ENCODE assay signal across 1 cellular context in genomic region chr1:156751724-156752481, GRCh38.
A peak's percentile ranks its signal among the peaks of the same experiment; 100 is the strongest.
TF ChIP-seq lines count a peak whose summit lies in the region.

No MANE protein-coding gene starts in this region.

TF ChIP-seq in GM12878, 131 proteins besides CTCF, POLR2A, EP300 and RAD21 (continued from another document and continues in another):
- TF ChIP-seq SIX5 (IDR thresholded peaks at IDR 0.05; ENCODE audit: low read depth, low read length, severe bottlenecking) (peak; percentile 37), REST (IDR thresholded peaks at IDR 0.05; ENCODE audit: low read depth, low read length) (no peak), LARP7 (IDR thresholded peaks at IDR 0.05) (peak; percentile 62; the same call in 1 of the 2 replicates), PAX8 (IDR thresholded peaks at IDR 0.05) (no peak), PML (IDR thresholded peaks at IDR 0.05; ENCODE audit: low read length) (no peak), RELA (IDR thresholded peaks at IDR 0.05; ENCODE audit: borderline replicate concordance, partially characterized antibody) (peak; percentile 35), ELK1 (IDR thresholded peaks at IDR 0.05; ENCODE audit: low read depth, low read length) (no peak), CREB1 (IDR thresholded peaks at IDR 0.05; ENCODE audit: low read depth) (no peak), KLF5 (IDR thresholded peaks at IDR 0.05; ENCODE audit: partially characterized antibody) (peak; percentile 38), GABPA (IDR thresholded peaks at IDR 0.05; ENCODE audit: low read depth) (no peak), ZZZ3 (IDR thresholded peaks at IDR 0.05; ENCODE audit: control insufficient read depth, insufficient read length, low read depth) (no peak), FOXM1 (IDR thresholded peaks at IDR 0.05; ENCODE audit: low read depth, low read length) (no peak), ZBTB4 (CRISPR knock-in tag; IDR thresholded peaks at IDR 0.05) (no peak), ZNF384 (IDR thresholded peaks at IDR 0.05; ENCODE audit: borderline replicate concordance, low read depth, low read length) (no peak), FOXK2 (IDR thresholded peaks at IDR 0.05) (no peak), SREBF1 (IDR thresholded peaks at IDR 0.05; ENCODE audit: low read length) (no peak), RFX5 (IDR thresholded peaks at IDR 0.05; ENCODE audit: low read depth, low read length) (no peak), CHD1 (IDR thresholded peaks at IDR 0.05; ENCODE audit: low read depth, low read length) (0 out of 2 replicates have a peak, but pooled peaks have one; percentile 18), EZH2 (IDR thresholded peaks at IDR 0.05; ENCODE audit: borderline replicate concordance, control insufficient read depth, low read depth, low read length) (no peak), SRF (IDR thresholded peaks at IDR 0.05; ENCODE audit: low read depth in 2 of 2, low read length in 2 of 2) (peak; percentile 90 to 98), ASH2L (IDR thresholded peaks at IDR 0.05; ENCODE audit: borderline replicate concordance, low read depth) (0 out of 2 replicates have a peak, but pooled peaks have one; percentile 27), ZNF217 (IDR thresholded peaks at IDR 0.05) (no peak), ZBED1 (IDR thresholded peaks at IDR 0.05; ENCODE audit: borderline replicate concordance) (no peak; the same call in 1 of the 2 replicates), GATAD2B (conservative IDR thresholded peaks at IDR 0.05; ENCODE audit: low read depth) (peak; percentile 49; the same call in 1 of the 2 replicates), MEF2B (IDR thresholded peaks at IDR 0.05; ENCODE audit: partially characterized antibody, poor library complexity, severe bottlenecking) (no peak), NBN (IDR thresholded peaks at IDR 0.05) (no peak), FOS (IDR thresholded peaks at IDR 0.05; ENCODE audit: borderline replicate concordance, extremely low read depth, insufficient read length) (no peak), JUND (IDR thresholded peaks at IDR 0.05; ENCODE audit: low read depth, low read length) (no peak), ZBTB33 (IDR thresholded peaks at IDR 0.05) (no peak), YBX1 (IDR thresholded peaks at IDR 0.05) (no peak), ATF2 (IDR thresholded peaks at IDR 0.05; ENCODE audit: low read length) (no peak), BMI1 (IDR thresholded peaks at IDR 0.05; ENCODE audit: borderline replicate concordance) (no peak), DPF2 (IDR thresholded peaks at IDR 0.05) (no peak; the same call in none of the 2 replicates), ATF3 (IDR thresholded peaks at IDR 0.05; ENCODE audit: borderline replicate concordance, extremely low read depth, low read depth, low read length) (no peak), RELB (IDR thresholded peaks at IDR 0.05; ENCODE audit: low read depth) (peak; percentile 87), EED (IDR thresholded peaks at IDR 0.05; ENCODE audit: low read depth) (no peak), JUNB (IDR thresholded peaks at IDR 0.05) (no peak)
- TF ChIP-seq, protein P1, sequence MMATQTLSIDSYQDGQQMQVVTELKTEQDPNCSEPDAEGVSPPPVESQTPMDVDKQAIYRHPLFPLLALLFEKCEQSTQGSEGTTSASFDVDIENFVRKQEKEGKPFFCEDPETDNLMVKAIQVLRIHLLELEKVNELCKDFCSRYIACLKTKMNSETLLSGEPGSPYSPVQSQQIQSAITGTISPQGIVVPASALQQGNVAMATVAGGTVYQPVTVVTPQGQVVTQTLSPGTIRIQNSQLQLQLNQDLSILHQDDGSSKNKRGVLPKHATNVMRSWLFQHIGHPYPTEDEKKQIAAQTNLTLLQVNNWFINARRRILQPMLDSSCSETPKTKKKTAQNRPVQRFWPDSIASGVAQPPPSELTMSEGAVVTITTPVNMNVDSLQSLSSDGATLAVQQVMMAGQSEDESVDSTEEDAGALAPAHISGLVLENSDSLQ (IDR thresholded peaks at IDR 0.05), result 0 out of 2 replicates have a peak, but pooled peaks have one; percentile 29
- TF ChIP-seq, protein P2, sequence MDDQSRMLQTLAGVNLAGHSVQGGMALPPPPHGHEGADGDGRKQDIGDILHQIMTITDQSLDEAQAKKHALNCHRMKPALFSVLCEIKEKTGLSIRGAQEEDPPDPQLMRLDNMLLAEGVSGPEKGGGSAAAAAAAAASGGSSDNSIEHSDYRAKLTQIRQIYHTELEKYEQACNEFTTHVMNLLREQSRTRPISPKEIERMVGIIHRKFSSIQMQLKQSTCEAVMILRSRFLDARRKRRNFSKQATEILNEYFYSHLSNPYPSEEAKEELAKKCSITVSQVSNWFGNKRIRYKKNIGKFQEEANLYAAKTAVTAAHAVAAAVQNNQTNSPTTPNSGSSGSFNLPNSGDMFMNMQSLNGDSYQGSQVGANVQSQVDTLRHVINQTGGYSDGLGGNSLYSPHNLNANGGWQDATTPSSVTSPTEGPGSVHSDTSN (IDR thresholded peaks at IDR 0.05; ENCODE audit: insufficient replicate concordance, low read depth, low read length), result no peak
- TF ChIP-seq, protein P3, sequence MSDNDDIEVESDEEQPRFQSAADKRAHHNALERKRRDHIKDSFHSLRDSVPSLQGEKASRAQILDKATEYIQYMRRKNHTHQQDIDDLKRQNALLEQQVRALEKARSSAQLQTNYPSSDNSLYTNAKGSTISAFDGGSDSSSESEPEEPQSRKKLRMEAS (IDR thresholded peaks at IDR 0.05; ENCODE audit: low read depth, low read length), result peak; percentile 89
- TF ChIP-seq, protein P4, sequence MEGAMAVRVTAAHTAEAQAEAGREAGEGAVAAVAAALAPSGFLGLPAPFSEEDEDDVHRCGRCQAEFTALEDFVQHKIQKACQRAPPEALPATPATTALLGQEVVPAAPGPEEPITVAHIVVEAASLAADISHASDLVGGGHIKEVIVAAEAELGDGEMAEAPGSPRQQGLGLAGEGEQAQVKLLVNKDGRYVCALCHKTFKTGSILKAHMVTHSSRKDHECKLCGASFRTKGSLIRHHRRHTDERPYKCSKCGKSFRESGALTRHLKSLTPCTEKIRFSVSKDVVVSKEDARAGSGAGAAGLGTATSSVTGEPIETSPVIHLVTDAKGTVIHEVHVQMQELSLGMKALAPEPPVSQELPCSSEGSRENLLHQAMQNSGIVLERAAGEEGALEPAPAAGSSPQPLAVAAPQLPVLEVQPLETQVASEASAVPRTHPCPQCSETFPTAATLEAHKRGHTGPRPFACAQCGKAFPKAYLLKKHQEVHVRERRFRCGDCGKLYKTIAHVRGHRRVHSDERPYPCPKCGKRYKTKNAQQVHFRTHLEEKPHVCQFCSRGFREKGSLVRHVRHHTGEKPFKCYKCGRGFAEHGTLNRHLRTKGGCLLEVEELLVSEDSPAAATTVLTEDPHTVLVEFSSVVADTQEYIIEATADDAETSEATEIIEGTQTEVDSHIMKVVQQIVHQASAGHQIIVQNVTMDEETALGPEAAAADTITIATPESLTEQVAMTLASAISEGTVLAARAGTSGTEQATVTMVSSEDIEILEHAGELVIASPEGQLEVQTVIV (IDR thresholded peaks at IDR 0.05; ENCODE audit: borderline replicate concordance, partially characterized antibody), result peak; percentile 68
